Comparison of ENCODE assay signal across 8 cellular contexts in genomic region chr2:10120938-10121574, GRCh38. TPM values are rescaled to one million over a fixed set of nuclear protein-coding genes. Genes with fewer than 3 reads are reported as not detected.
DNase-seq lines count a peak whose midpoint lies in the region; ATAC-seq and TF ChIP-seq lines count a peak whose summit lies in the region.

No MANE protein-coding gene starts in this region.

- peaks cover 36% of the 10 kb centered on the region for H3K4me1 Mint-ChIP-seq in WTC11
- H3K4me1 Mint-ChIP-seq in stimulated activated naive CD8-positive, alpha-beta T cell treated with anti-CD3 and anti-CD28 coated beads, Interleukin-15, amount 100 ng/mL, for 72 hours = peaks cover 63% of the 10 kb centered on the region

- peak overlapping the region; percentile 85 for H3K4me3 ChIP-seq in HUES48 (ENCODE audit: low read depth, low read length)
- H3K4me3 ChIP-seq in iPS-11a (ENCODE audit: low read depth, low read length) = peak overlapping the region; percentile 82

- peak overlapping the region; percentile 97 for H3K27ac Mint-ChIP-seq in WTC11
- peak overlapping the region; percentile 99 to 100 for H3K27ac Mint-ChIP-seq in stimulated activated naive CD8-positive, alpha-beta T cell treated with anti-CD3 and anti-CD28 coated beads, Interleukin-15, amount 100 ng/mL, for 72 hours

- POLR2A ChIA-PET in WTC11 (lab: Charles Lee) = no interaction called here

- H3K27ac ChIP-seq in HUES48 (ENCODE audit: low read depth, low read length) = peak overlapping the region; percentile 99

- H3K36me3 Mint-ChIP-seq in WTC11 = peaks cover 27% of the 10 kb centered on the region

- CTCF ChIA-PET in WTC11 (lab: Charles Lee) = interaction anchor here (0.6 to 3.0 kb wide), 2 partner anchors 42 to 49 kb away, joined by 3 to 17 read pairs; no protein-coding TSS in a partner anchor

- H3K9ac ChIP-seq in HUES48 (ENCODE audit: low read depth, low read length) = peak overlapping the region; percentile 78

- H3K9me3 ChIP-seq in HUES48 (ENCODE audit: control insufficient read depth, insufficient read depth, low read length) = no peaks in the 10 kb centered on the region

- DNase-seq in Caki2 (ENCODE audit: low read depth) (peak; percentile 88), WTC11 (ENCODE audit: low spot score) (no peak), cortex of kidney (lab: John Stamatoyannopoulos, UW) (no peak)
- DNase-seq in stimulated activated naive CD8-positive, alpha-beta T cell treated with anti-CD3 and anti-CD28 coated beads, Interleukin-15, amount 100 ng/mL, for 72 hours = peak in 1 of 2 donors; percentile 29

- 0 out of 2 replicates have a peak, but pooled peaks cover 6% of the 10 kb centered on the region for H3K4me1 ChIP-seq in HUES48 (ENCODE audit: control insufficient read depth, insufficient read depth, low read length)

- no peak for ATAC-seq in WTC11
- no peak for ATAC-seq in stimulated activated naive CD8-positive, alpha-beta T cell treated with anti-CD3 and anti-CD28 coated beads, Interleukin-15, amount 100 ng/mL, for 72 hours
- no peak for ATAC-seq in GM18511 (IDR thresholded peaks at IDR 0.05; ENCODE audit: unreplicated experiment)
- no peak for ATAC-seq in HG03039 (IDR thresholded peaks at IDR 0.05; ENCODE audit: unreplicated experiment)

- peaks cover 27% of the 10 kb centered on the region for H3K36me3 ChIP-seq in HUES48 (ENCODE audit: control insufficient read depth, insufficient read depth, low read length)

- H3K4me3 Mint-ChIP-seq in WTC11 = peak overlapping the region; percentile 86
- peak overlapping the region; percentile 98 to 100 for H3K4me3 Mint-ChIP-seq in stimulated activated naive CD8-positive, alpha-beta T cell treated with anti-CD3 and anti-CD28 coated beads, Interleukin-15, amount 100 ng/mL, for 72 hours

- in situ Hi-C loops in Caki2 (cut with HindIII; ENCODE audit: low pct_unique_long_range_greater_than_20kb, low sequenced_read_pairs) = loop anchor here (10.0 kb wide), 3 partner anchors 164 to 544 kb away; no protein-coding TSS in a partner anchor

- no peaks in the 10 kb centered on the region; the same call in 1 of the 2 replicates for H3K27me3 Mint-ChIP-seq in WTC11 (ENCODE audit: low read depth)
- no peaks in the 10 kb centered on the region for H3K27me3 Mint-ChIP-seq in stimulated activated naive CD8-positive, alpha-beta T cell treated with anti-CD3 and anti-CD28 coated beads, Interleukin-15, amount 100 ng/mL, for 72 hours

- H3K9me3 Mint-ChIP-seq in WTC11 = no peaks in the 10 kb centered on the region
- H3K9me3 Mint-ChIP-seq in stimulated activated naive CD8-positive, alpha-beta T cell treated with anti-CD3 and anti-CD28 coated beads, Interleukin-15, amount 100 ng/mL, for 72 hours = no peaks in the 10 kb centered on the region

- no peaks in the 10 kb centered on the region for H3K27me3 ChIP-seq in HUES48 (ENCODE audit: control insufficient read depth, insufficient read depth, low read length)

- TF ChIP-seq CTCF in WTC11 (IDR thresholded peaks at IDR 0.05) = no peak

TF ChIP-seq in WTC11, 78 proteins besides CTCF, POLR2A, EP300 and RAD21:
- TF ChIP-seq ATF1 (CRISPR knock-in tag; IDR thresholded peaks at IDR 0.05) (no peak), ZNF532 (CRISPR knock-in tag; IDR thresholded peaks at IDR 0.05; ENCODE audit: borderline replicate concordance) (0 out of 2 replicates have a peak, but pooled peaks have one; percentile 20), TEAD1 (CRISPR knock-in tag; IDR thresholded peaks at IDR 0.05) (no peak), ZNF232 (CRISPR knock-in tag; IDR thresholded peaks at IDR 0.05) (peak; percentile 4; the same call in 1 of the 2 replicates), CREB1 (CRISPR knock-in tag; IDR thresholded peaks at IDR 0.05) (peak; percentile 13; the same call in 1 of the 2 replicates), EMX1 (CRISPR knock-in tag; IDR thresholded peaks at IDR 0.05) (no peak), FOXP4 (CRISPR knock-in tag; IDR thresholded peaks at IDR 0.05) (no peak)
TF ChIP-seq in WTC11: peak in this region for 3.

RNA-seq across cellular contexts. Expression of gene RRM2, which starts 1.5 kb away (rescaled TPM):
- total RNA-seq in Caki2 (2014; rRNA removed; shearing (Covaris generic); ENCODE audit: low replicate concordance) = 14.7 and 19.4 TPM in 2 replicates
- 119 to 129 TPM (median 126 TPM) in 3 replicates for total RNA-seq in WTC11 (2021)

RNA-seq across cellular contexts. Expression of gene CYS1, which starts 40.8 kb away (rescaled TPM):
- 3.2 and 5.7 TPM in 2 replicates for total RNA-seq in Caki2 (2014; rRNA removed; shearing (Covaris generic); ENCODE audit: low replicate concordance)
- total RNA-seq in WTC11 (2021) = 0.85 to 1.2 TPM (median 1.1 TPM) in 3 replicates
